1 cellular context compared by ENCODE assay signal in the genomic region with DNA sequence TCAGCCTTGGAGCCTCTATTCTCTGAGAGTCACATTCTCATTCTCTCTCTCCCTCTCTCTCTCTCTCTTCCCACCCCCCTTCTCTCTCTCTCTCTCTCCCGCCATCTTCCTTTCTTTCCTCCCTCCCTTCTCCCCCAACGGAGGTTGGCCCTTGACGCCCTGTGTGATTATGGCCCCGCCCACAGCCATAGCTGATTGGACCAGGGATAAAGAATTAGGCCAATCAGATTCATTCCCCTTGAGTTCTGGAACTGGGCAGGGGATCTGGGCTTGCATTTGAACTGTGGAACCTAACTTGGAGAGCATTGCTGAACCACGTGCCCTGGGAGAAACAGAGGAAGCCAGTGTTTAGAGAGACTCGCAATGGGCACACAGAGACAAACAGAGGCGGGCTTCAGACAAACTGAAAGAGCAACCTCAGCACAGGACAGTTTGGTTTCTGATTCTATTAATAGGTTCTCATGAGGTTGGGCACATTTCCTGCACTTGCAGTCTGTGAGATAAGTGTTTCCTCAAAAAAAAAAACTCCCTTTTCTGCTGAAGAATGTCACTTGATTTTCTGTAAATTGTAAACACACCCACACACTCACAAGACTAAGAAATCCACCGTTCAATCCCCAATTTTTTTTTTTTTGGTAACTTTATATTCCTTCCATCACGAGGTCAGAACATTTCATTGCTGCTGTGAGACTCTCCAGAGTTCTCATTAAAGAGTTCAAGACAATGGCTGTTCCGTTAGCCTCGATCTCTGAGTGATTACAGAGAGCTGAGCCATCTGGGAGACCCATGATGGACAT.
TF ChIP-seq lines count a peak whose summit lies in the region.

No MANE protein-coding gene starts in this region.

TF ChIP-seq in GM12878, 131 proteins besides CTCF, POLR2A, EP300 and RAD21 (continues in another document):
- TF ChIP-seq MEF2A (IDR thresholded peaks at IDR 0.05; ENCODE audit: insufficient read depth, low read depth, low read length) (peak; percentile 96), SIN3A (IDR thresholded peaks at IDR 0.05; ENCODE audit: low read depth, low read length) (no peak), CHD1 (IDR thresholded peaks at IDR 0.05; ENCODE audit: low read depth, low read length) (no peak), NBN (IDR thresholded peaks at IDR 0.05) (no peak; the same call in none of the 2 replicates), KLF5 (IDR thresholded peaks at IDR 0.05; ENCODE audit: partially characterized antibody) (no peak), CHD2 (IDR thresholded peaks at IDR 0.05; ENCODE audit: borderline replicate concordance, low read depth, low read length) (no peak; the same call in 1 of the 2 replicates), ZNF622 (IDR thresholded peaks at IDR 0.05) (no peak), MYC (IDR thresholded peaks at IDR 0.05; ENCODE audit: insufficient read depth, insufficient read length, insufficient replicate concordance, low read length, severe bottlenecking) (no peak), LARP7 (IDR thresholded peaks at IDR 0.05) (no peak), ASH2L (IDR thresholded peaks at IDR 0.05; ENCODE audit: borderline replicate concordance, low read depth) (peak; percentile 98; the same call in 1 of the 2 replicates), SPI1 (IDR thresholded peaks at IDR 0.05; ENCODE audit: borderline replicate concordance, insufficient read depth, low read depth, low read length) (peak; percentile 40; the same call in 1 of the 2 replicates), YY1 (IDR thresholded peaks at IDR 0.05; ENCODE audit: low read depth, low read length) (peak; percentile 91), CREM (IDR thresholded peaks at IDR 0.05; ENCODE audit: low read depth) (no peak), MTA3 (IDR thresholded peaks at IDR 0.05; ENCODE audit: borderline replicate concordance, low read length) (peak; percentile 76; the same call in 1 of the 2 replicates), ZNF207 (IDR thresholded peaks at IDR 0.05; ENCODE audit: borderline replicate concordance) (no peak), MEF2B (IDR thresholded peaks at IDR 0.05; ENCODE audit: partially characterized antibody, poor library complexity, severe bottlenecking) (peak; percentile 92), SUZ12 (IDR thresholded peaks at IDR 0.05; ENCODE audit: unreplicated experiment) (no peak), BACH1 (IDR thresholded peaks at IDR 0.05; ENCODE audit: borderline replicate concordance) (no peak; the same call in 1 of the 2 replicates), SREBF1 (IDR thresholded peaks at IDR 0.05; ENCODE audit: low read length) (no peak), JUND (IDR thresholded peaks at IDR 0.05; ENCODE audit: low read depth, low read length) (no peak), ESRRA (IDR thresholded peaks at IDR 0.05; ENCODE audit: low read length) (no peak), BRCA1 (IDR thresholded peaks at IDR 0.05; ENCODE audit: low read depth, low read length) (no peak), POLR2AphosphoS2 (IDR thresholded peaks at IDR 0.05; ENCODE audit: low read depth, low read length) (no peak), POLR2AphosphoS5 (IDR thresholded peaks at IDR 0.05; ENCODE audit: low read length) (no peak), TCF3 (IDR thresholded peaks at IDR 0.05; ENCODE audit: borderline replicate concordance, insufficient read depth, low read depth, low read length) (no peak), NFXL1 (IDR thresholded peaks at IDR 0.05; ENCODE audit: borderline replicate concordance) (no peak), RBBP5 (conservative IDR thresholded peaks at IDR 0.05) (no peak; the same call in 1 of the 2 replicates), RAD51 (IDR thresholded peaks at IDR 0.05) (peak; percentile 91), JUNB (IDR thresholded peaks at IDR 0.05) (no peak), IKZF1 (conservative IDR thresholded peaks at IDR 0.05) (peak; percentile 58; the same call in 1 of the 2 replicates), TARDBP (IDR thresholded peaks at IDR 0.05; ENCODE audit: borderline replicate concordance) (no peak)
- TF ChIP-seq, protein P1, sequence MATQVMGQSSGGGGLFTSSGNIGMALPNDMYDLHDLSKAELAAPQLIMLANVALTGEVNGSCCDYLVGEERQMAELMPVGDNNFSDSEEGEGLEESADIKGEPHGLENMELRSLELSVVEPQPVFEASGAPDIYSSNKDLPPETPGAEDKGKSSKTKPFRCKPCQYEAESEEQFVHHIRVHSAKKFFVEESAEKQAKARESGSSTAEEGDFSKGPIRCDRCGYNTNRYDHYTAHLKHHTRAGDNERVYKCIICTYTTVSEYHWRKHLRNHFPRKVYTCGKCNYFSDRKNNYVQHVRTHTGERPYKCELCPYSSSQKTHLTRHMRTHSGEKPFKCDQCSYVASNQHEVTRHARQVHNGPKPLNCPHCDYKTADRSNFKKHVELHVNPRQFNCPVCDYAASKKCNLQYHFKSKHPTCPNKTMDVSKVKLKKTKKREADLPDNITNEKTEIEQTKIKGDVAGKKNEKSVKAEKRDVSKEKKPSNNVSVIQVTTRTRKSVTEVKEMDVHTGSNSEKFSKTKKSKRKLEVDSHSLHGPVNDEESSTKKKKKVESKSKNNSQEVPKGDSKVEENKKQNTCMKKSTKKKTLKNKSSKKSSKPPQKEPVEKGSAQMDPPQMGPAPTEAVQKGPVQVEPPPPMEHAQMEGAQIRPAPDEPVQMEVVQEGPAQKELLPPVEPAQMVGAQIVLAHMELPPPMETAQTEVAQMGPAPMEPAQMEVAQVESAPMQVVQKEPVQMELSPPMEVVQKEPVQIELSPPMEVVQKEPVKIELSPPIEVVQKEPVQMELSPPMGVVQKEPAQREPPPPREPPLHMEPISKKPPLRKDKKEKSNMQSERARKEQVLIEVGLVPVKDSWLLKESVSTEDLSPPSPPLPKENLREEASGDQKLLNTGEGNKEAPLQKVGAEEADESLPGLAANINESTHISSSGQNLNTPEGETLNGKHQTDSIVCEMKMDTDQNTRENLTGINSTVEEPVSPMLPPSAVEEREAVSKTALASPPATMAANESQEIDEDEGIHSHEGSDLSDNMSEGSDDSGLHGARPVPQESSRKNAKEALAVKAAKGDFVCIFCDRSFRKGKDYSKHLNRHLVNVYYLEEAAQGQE (IDR thresholded peaks at IDR 0.05; ENCODE audit: low read depth, low read length): no peak
- TF ChIP-seq, protein P2, sequence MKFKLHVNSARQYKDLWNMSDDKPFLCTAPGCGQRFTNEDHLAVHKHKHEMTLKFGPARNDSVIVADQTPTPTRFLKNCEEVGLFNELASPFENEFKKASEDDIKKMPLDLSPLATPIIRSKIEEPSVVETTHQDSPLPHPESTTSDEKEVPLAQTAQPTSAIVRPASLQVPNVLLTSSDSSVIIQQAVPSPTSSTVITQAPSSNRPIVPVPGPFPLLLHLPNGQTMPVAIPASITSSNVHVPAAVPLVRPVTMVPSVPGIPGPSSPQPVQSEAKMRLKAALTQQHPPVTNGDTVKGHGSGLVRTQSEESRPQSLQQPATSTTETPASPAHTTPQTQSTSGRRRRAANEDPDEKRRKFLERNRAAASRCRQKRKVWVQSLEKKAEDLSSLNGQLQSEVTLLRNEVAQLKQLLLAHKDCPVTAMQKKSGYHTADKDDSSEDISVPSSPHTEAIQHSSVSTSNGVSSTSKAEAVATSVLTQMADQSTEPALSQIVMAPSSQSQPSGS (IDR thresholded peaks at IDR 0.05; ENCODE audit: low read length): peak; percentile 67
- TF ChIP-seq, protein P3, sequence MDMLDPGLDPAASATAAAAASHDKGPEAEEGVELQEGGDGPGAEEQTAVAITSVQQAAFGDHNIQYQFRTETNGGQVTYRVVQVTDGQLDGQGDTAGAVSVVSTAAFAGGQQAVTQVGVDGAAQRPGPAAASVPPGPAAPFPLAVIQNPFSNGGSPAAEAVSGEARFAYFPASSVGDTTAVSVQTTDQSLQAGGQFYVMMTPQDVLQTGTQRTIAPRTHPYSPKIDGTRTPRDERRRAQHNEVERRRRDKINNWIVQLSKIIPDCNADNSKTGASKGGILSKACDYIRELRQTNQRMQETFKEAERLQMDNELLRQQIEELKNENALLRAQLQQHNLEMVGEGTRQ (IDR thresholded peaks at IDR 0.05; ENCODE audit: borderline replicate concordance, low read depth, low read length): peak; percentile 67; the same call in 1 of the 2 replicates
- TF ChIP-seq, protein P4, sequence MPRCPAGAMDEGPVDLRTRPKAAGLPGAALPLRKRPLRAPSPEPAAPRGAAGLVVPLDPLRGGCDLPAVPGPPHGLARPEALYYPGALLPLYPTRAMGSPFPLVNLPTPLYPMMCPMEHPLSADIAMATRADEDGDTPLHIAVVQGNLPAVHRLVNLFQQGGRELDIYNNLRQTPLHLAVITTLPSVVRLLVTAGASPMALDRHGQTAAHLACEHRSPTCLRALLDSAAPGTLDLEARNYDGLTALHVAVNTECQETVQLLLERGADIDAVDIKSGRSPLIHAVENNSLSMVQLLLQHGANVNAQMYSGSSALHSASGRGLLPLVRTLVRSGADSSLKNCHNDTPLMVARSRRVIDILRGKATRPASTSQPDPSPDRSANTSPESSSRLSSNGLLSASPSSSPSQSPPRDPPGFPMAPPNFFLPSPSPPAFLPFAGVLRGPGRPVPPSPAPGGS (IDR thresholded peaks at IDR 0.05; ENCODE audit: borderline replicate concordance, insufficient read depth, low read depth, low read length, poor library complexity, severe bottlenecking): no peak
- TF ChIP-seq, protein P5, sequence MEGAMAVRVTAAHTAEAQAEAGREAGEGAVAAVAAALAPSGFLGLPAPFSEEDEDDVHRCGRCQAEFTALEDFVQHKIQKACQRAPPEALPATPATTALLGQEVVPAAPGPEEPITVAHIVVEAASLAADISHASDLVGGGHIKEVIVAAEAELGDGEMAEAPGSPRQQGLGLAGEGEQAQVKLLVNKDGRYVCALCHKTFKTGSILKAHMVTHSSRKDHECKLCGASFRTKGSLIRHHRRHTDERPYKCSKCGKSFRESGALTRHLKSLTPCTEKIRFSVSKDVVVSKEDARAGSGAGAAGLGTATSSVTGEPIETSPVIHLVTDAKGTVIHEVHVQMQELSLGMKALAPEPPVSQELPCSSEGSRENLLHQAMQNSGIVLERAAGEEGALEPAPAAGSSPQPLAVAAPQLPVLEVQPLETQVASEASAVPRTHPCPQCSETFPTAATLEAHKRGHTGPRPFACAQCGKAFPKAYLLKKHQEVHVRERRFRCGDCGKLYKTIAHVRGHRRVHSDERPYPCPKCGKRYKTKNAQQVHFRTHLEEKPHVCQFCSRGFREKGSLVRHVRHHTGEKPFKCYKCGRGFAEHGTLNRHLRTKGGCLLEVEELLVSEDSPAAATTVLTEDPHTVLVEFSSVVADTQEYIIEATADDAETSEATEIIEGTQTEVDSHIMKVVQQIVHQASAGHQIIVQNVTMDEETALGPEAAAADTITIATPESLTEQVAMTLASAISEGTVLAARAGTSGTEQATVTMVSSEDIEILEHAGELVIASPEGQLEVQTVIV (IDR thresholded peaks at IDR 0.05; ENCODE audit: borderline replicate concordance, partially characterized antibody): no peak
- TF ChIP-seq, protein P6, sequence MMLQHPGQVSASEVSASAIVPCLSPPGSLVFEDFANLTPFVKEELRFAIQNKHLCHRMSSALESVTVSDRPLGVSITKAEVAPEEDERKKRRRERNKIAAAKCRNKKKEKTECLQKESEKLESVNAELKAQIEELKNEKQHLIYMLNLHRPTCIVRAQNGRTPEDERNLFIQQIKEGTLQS (IDR thresholded peaks at IDR 0.05; ENCODE audit: borderline replicate concordance, extremely low read depth, low read depth, low read length): no peak
- TF ChIP-seq, protein P7, sequence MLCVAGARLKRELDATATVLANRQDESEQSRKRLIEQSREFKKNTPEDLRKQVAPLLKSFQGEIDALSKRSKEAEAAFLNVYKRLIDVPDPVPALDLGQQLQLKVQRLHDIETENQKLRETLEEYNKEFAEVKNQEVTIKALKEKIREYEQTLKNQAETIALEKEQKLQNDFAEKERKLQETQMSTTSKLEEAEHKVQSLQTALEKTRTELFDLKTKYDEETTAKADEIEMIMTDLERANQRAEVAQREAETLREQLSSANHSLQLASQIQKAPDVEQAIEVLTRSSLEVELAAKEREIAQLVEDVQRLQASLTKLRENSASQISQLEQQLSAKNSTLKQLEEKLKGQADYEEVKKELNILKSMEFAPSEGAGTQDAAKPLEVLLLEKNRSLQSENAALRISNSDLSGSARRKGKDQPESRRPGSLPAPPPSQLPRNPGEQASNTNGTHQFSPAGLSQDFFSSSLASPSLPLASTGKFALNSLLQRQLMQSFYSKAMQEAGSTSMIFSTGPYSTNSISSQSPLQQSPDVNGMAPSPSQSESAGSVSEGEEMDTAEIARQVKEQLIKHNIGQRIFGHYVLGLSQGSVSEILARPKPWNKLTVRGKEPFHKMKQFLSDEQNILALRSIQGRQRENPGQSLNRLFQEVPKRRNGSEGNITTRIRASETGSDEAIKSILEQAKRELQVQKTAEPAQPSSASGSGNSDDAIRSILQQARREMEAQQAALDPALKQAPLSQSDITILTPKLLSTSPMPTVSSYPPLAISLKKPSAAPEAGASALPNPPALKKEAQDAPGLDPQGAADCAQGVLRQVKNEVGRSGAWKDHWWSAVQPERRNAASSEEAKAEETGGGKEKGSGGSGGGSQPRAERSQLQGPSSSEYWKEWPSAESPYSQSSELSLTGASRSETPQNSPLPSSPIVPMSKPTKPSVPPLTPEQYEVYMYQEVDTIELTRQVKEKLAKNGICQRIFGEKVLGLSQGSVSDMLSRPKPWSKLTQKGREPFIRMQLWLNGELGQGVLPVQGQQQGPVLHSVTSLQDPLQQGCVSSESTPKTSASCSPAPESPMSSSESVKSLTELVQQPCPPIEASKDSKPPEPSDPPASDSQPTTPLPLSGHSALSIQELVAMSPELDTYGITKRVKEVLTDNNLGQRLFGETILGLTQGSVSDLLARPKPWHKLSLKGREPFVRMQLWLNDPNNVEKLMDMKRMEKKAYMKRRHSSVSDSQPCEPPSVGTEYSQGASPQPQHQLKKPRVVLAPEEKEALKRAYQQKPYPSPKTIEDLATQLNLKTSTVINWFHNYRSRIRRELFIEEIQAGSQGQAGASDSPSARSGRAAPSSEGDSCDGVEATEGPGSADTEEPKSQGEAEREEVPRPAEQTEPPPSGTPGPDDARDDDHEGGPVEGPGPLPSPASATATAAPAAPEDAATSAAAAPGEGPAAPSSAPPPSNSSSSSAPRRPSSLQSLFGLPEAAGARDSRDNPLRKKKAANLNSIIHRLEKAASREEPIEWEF (IDR thresholded peaks at IDR 0.05; ENCODE audit: insufficient replicate concordance, low read depth, low read length): no peak
- TF ChIP-seq, protein P8, sequence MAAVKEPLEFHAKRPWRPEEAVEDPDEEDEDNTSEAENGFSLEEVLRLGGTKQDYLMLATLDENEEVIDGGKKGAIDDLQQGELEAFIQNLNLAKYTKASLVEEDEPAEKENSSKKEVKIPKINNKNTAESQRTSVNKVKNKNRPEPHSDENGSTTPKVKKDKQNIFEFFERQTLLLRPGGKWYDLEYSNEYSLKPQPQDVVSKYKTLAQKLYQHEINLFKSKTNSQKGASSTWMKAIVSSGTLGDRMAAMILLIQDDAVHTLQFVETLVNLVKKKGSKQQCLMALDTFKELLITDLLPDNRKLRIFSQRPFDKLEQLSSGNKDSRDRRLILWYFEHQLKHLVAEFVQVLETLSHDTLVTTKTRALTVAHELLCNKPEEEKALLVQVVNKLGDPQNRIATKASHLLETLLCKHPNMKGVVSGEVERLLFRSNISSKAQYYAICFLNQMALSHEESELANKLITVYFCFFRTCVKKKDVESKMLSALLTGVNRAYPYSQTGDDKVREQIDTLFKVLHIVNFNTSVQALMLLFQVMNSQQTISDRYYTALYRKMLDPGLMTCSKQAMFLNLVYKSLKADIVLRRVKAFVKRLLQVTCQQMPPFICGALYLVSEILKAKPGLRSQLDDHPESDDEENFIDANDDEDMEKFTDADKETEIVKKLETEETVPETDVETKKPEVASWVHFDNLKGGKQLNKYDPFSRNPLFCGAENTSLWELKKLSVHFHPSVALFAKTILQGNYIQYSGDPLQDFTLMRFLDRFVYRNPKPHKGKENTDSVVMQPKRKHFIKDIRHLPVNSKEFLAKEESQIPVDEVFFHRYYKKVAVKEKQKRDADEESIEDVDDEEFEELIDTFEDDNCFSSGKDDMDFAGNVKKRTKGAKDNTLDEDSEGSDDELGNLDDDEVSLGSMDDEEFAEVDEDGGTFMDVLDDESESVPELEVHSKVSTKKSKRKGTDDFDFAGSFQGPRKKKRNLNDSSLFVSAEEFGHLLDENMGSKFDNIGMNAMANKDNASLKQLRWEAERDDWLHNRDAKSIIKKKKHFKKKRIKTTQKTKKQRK (IDR thresholded peaks at IDR 0.05; ENCODE audit: low read depth, low read length): no peak
